10 cellular contexts compared by ENCODE assay signal in the genomic region with DNA sequence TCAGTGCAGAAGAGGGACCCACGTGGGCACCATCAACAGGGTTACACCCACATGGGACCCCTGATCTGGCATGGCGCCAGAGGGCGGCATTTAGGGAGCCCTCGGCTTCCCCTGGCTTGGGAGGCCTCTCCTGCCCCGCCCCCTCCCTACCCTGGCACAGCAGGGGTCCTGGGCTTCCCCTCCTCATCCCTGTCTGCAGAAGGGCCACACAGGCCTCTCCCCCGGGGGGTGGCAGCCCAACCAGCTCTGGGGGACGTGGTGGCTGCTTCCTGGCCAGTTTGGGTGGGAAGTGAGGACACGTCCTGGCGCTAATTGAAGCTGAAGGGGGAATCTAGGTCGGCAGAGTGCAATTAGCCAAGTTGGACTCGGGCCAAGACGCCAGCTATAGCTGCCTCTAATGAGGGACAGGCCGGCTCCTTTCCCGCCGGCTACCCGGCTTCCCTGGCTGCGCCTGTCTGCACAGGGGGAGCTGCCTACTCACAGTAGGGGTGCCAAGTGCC.
A peak's percentile ranks its signal among the peaks of the same experiment; 100 is the strongest.
DNase-seq lines count a peak whose midpoint lies in the region; ATAC-seq and TF ChIP-seq lines count a peak whose summit lies in the region.
"Had no signal": no experiment of that assay in that cellular context is flagged by ENCODE, and none has a peak within 500 bp of the region (broad histone marks: within the 10 kb centered on the region; RNA-seq: fewer than 3 reads in every experiment).

No MANE protein-coding gene starts in this region.

- intact Hi-C loops in Right ventricle myocardium superior (cut with DNase I): no loop called here

- ATAC-seq in Right ventricle myocardium superior (ENCODE audit: poor library complexity) (peak; percentile 71), GM18519 (IDR thresholded peaks at IDR 0.05; ENCODE audit: low FRiP score, unreplicated experiment) (no peak)
- ATAC-seq: activated CD4-positive, CD25-positive, alpha-beta regulatory T cell treated with anti-CD3 and anti-CD28 coated beads, Interleukin-2, amount 50 U/mL, for 24 hours had no signal

- H3K27ac ChIP-seq in suprapubic skin: peak overlapping the region; percentile 49

- no peak for TF ChIP-seq RAD21 in Ishikawa (IDR thresholded peaks at IDR 0.05; ENCODE audit: low read depth)

- DNase-seq in NCI-H69 (lab: John Stamatoyannopoulos, UW): peak; percentile 94
- peak; percentile 74 for DNase-seq in Right ventricle myocardium superior
- no peak for DNase-seq in suprapubic skin (ENCODE audit: low spot score in 2 of 2)
- no peak for DNase-seq in foreskin fibroblast
- no peak for DNase-seq in activated gamma-delta T cell treated with Interleukin-2 at 50 U/mL for 16 hours
- DNase-seq: foreskin melanocyte, mesenchymal stem cell had no signal

- peaks cover 25% of the 10 kb centered on the region for H3K36me3 ChIP-seq in suprapubic skin

- 63% methylated on average over 7 of the region's 17 CpGs for WGBS in suprapubic skin

- TF ChIP-seq POLR2A in suprapubic skin (IDR thresholded peaks at IDR 0.05): no peak

- H3K4me1 ChIP-seq in suprapubic skin: peaks cover 74% of the 10 kb centered on the region

- TF ChIP-seq CTCF in suprapubic skin (IDR thresholded peaks at IDR 0.05): no peak
- no peak for TF ChIP-seq CTCF in foreskin fibroblast (IDR thresholded peaks at IDR 0.05; ENCODE audit: low read depth, low read length)

- H3K9me3 ChIP-seq in suprapubic skin: no peaks in the 10 kb centered on the region

- H3K27me3 ChIP-seq in suprapubic skin: no peaks in the 10 kb centered on the region

- H3K4me3 ChIP-seq in suprapubic skin: no peak overlapping the region
- no peak overlapping the region for H3K4me3 ChIP-seq in foreskin fibroblast (ENCODE audit: low read depth in 1 of 2, low read length in 2 of 2)

- TF ChIP-seq EP300 in Ishikawa (IDR thresholded peaks at IDR 0.05; ENCODE audit: borderline replicate concordance) (no peak), suprapubic skin (IDR thresholded peaks at IDR 0.05) (no peak)

TF ChIP-seq in Ishikawa, 13 proteins besides CTCF, POLR2A, EP300 and RAD21:
- TF ChIP-seq TAF1 (IDR thresholded peaks at IDR 0.05; ENCODE audit: low read depth) (no peak), NFIC (IDR thresholded peaks at IDR 0.05) (peak; percentile 66)

Comparison
In these comparisons a context has a peak if more than half of its experiments do, and no peak if none do; other contexts are left out.
1. DNase-seq: peak in NCI-H69 (single experiment) and Right ventricle myocardium superior (single experiment); none in suprapubic skin (0 of 2), foreskin fibroblast (0 of 2) and activated gamma-delta T cell treated with Interleukin-2 at 50 U/mL for 16 hours (single experiment).